8 cellular contexts compared by ENCODE assay signal in genomic region chr17:56978441-56979090, GRCh38. TPM values are rescaled to one million over a fixed set of nuclear protein-coding genes. Genes with fewer than 3 reads are reported as not detected.
A peak's percentile ranks its signal among the peaks of the same experiment; 100 is the strongest.
DNase-seq lines count a peak whose midpoint lies in the region; ATAC-seq and TF ChIP-seq lines count a peak whose summit lies in the region.

No MANE protein-coding gene starts in this region.

- WGBS in mammary epithelial cell (ENCODE audit: low coverage, missing lambda C conversion rate) = 1% methylated on average over 11 of the region's 11 CpGs
- WGBS in thymus = 36% methylated on average over 11 of the region's 11 CpGs

- TSS peak; percentile 62 for BruUV-seq in mammary epithelial cell (replicated peaks; lab: Mats Ljungman, UMichigan)

- no peaks in the 10 kb centered on the region for H4K20me1 ChIP-seq in BLaER1
- no peaks in the 10 kb centered on the region for H4K20me1 ChIP-seq in mammary epithelial cell (ENCODE audit: insufficient read depth, low read length)

- intact Hi-C loops in mammary epithelial cell (cut with micrococcal nuclease) = no loop called here

- peaks cover 41% of the 10 kb centered on the region for H3K79me2 ChIP-seq in mammary epithelial cell (ENCODE audit: insufficient read depth, low read length)

- H3K4me3 ChIP-seq in BLaER1 (peak overlapping the region; percentile 75), NB4 (ENCODE audit: low read depth, low read length) (peak overlapping the region; percentile 83), mammary epithelial cell (replicated peaks in 1 of 3; ENCODE audit: insufficient read depth in 1 of 3, low read depth in 2 of 3, low read length in 3 of 3) (peak overlapping the region; percentile 74 to 80 (median 79)), thymus (ENCODE audit: low read length) (peak overlapping the region; percentile 57)

- H3K9me3 ChIP-seq in BLaER1 = 0 out of 2 replicates have a peak, but pooled peaks cover 1% of the 10 kb centered on the region
- H3K9me3 ChIP-seq in mammary epithelial cell (replicated peaks; ENCODE audit: insufficient read depth, low read length) = no peaks in the 10 kb centered on the region
- H3K9me3 ChIP-seq in thymus (ENCODE audit: control insufficient read depth) = no peaks in the 10 kb centered on the region

- no peak for TF ChIP-seq POLR2A in NB4 (IDR thresholded peaks at IDR 0.05; ENCODE audit: extremely low read depth, insufficient read length)

- peaks cover 62% of the 10 kb centered on the region for H3K4me1 ChIP-seq in BLaER1
- peaks cover 58% of the 10 kb centered on the region for H3K4me1 ChIP-seq in mammary epithelial cell (ENCODE audit: insufficient read depth, low read length)
- H3K4me1 ChIP-seq in thymus (ENCODE audit: control insufficient read depth, insufficient read depth, low read length) = peaks cover 3% of the 10 kb centered on the region

- H3K4me2 ChIP-seq in BLaER1 (peak overlapping the region; percentile 84), mammary epithelial cell (ENCODE audit: insufficient read depth, low read depth, low read length) (peak overlapping the region; percentile 88)

- peak; percentile 39 for ATAC-seq in GM19467 (IDR thresholded peaks at IDR 0.05; ENCODE audit: unreplicated experiment)

- CTCF ChIA-PET in mammary epithelial cell (lab: Charles Lee; ENCODE audit: low non-redundant PET) = interaction anchor here (0.6 to 0.7 kb wide), 4 partner anchors 77 to 769 kb away, joined by 6 to 18 read pairs (median 8); no protein-coding TSS in a partner anchor

- dilution Hi-C loops in mammary epithelial cell (cut with HindIII; ENCODE audit: low sequenced_read_pairs) = no loop called here

- DNase-seq in NB4 (ENCODE audit: low read depth) (peak; percentile 66), mammary epithelial cell (peak; percentile 26), activated gamma-delta T cell treated with Interleukin-2 at 50 U/mL for 16 hours (no peak)
- no peak for DNase-seq in activated CD8-positive, alpha-beta memory T cell treated with anti-CD3 and anti-CD28 coated beads, Interleukin-2, amount 50 U/mL, for 48 hours

- H3K27ac ChIP-seq in BLaER1 = peak overlapping the region; percentile 35
- H3K27ac ChIP-seq in mammary epithelial cell (ENCODE audit: insufficient read depth, low read depth, low read length) = peak overlapping the region; percentile 61
- peak overlapping the region; percentile 56 for H3K27ac ChIP-seq in layer of hippocampus (ENCODE audit: low read depth, low read length)
- no peak overlapping the region for H3K27ac ChIP-seq in thymus (ENCODE audit: low read depth)

- H3K27me3 ChIP-seq in BLaER1 (no peaks in the 10 kb centered on the region), mammary epithelial cell (ENCODE audit: insufficient read depth, low read length) (no peaks in the 10 kb centered on the region), layer of hippocampus (ENCODE audit: control insufficient read depth, insufficient read depth, low read length) (no peaks in the 10 kb centered on the region), thymus (ENCODE audit: control insufficient read depth, insufficient read depth) (no peaks in the 10 kb centered on the region)

- peaks cover 15% of the 10 kb centered on the region for H3K36me3 ChIP-seq in BLaER1
- H3K36me3 ChIP-seq in mammary epithelial cell (ENCODE audit: insufficient read depth, low read length) = no peaks in the 10 kb centered on the region
- no peaks in the 10 kb centered on the region for H3K36me3 ChIP-seq in thymus (ENCODE audit: control insufficient read depth, insufficient read depth)

- H2AFZ ChIP-seq in mammary epithelial cell (ENCODE audit: low read depth, low read length) = peak overlapping the region; percentile 53

- in situ Hi-C loops in mammary epithelial cell (cut with MboI; ENCODE audit: low sequenced_read_pairs in 2 of 2) = no loop called here

- H3K9ac ChIP-seq in BLaER1 (peak overlapping the region; percentile 68), mammary epithelial cell (ENCODE audit: insufficient read depth, low read length) (peak overlapping the region; percentile 75)

- TF ChIP-seq CTCF in NB4 (IDR thresholded peaks at IDR 0.05; ENCODE audit: low read depth, low read length) (no peak), mammary epithelial cell (conservative IDR thresholded peaks at IDR 0.05 in 1 of 2, IDR thresholded peaks at IDR 0.05 in 1 of 2; ENCODE audit: extremely low read depth in 1 of 2, insufficient read depth in 1 of 2, low read depth in 1 of 2, low read length in 2 of 2) (no peak)

RNA-seq across cellular contexts. Expression of gene SCPEP1, which starts 0.6 kb away (rescaled TPM):
- 100 to 1,000 TPM in 1 of 2 donors, 10 to 100 TPM in 1; 81.8 to 142 TPM for total RNA-seq in mammary epithelial cell
- polyA plus RNA-seq in mammary epithelial cell = 83.0 TPM
- polyA minus RNA-seq in mammary epithelial cell = 46.2 TPM
- 49.9 TPM for polyA plus RNA-seq in thymus

RNA-seq across cellular contexts. Expression of gene COIL, which starts 17.7 kb away (rescaled TPM):
- 10 to 100 TPM; 11.0 to 14.8 TPM for total RNA-seq in mammary epithelial cell
- 6.2 TPM for polyA plus RNA-seq in mammary epithelial cell
- 4.6 TPM for polyA minus RNA-seq in mammary epithelial cell
- 14.3 TPM for polyA plus RNA-seq in thymus

Comparison
In these comparisons a context has a peak if more than half of its experiments do, and no peak if none do; other contexts are left out.
1. DNase-seq: peak in NB4 (single experiment) and mammary epithelial cell (single experiment); none in activated gamma-delta T cell treated with Interleukin-2 at 50 U/mL for 16 hours (single experiment) and activated CD8-positive, alpha-beta memory T cell treated with anti-CD3 and anti-CD28 coated beads, Interleukin-2, amount 50 U/mL, for 48 hours (single experiment).
2. Peak in every context shown above with its lines, with median percentiles within 50 percentile points of each other: H3K4me3 ChIP-seq.